ENCODE assay signal across 19 cellular contexts in the genomic region with DNA sequence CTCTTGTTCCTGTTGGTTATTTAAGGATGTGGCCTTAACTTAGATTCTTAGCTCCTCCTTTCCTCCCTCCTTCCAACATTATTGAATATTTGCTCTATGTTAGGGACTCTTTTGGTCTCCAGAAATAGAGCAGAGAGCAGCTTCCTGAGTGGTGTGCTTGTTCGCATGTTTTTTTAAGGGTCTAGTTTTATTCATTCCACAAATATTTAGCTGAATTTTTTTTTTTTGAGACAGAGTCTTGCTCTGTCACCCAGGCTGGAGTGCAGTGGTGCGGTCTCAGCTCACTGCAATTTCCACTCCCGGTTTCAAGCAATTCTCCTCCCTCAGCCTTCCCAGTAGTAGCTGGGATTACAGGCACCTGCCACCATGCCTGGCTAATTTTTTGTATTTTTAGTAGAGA.
DNase-seq lines count a peak whose midpoint lies in the region; ATAC-seq and TF ChIP-seq lines count a peak whose summit lies in the region.
"Had no signal": no experiment of that assay in that cellular context is flagged by ENCODE, and none has a peak within 500 bp of the region (broad histone marks: within the 10 kb centered on the region; RNA-seq: fewer than 3 reads in every experiment).

No MANE protein-coding gene starts in this region.

- H2BK120ac ChIP-seq in mesenchymal stem cell (ENCODE audit: low read depth, low read length), result no peak overlapping the region

- H3K4ac ChIP-seq in mesenchymal stem cell (ENCODE audit: low read depth in 1 of 2, low read length in 2 of 2), result no peak overlapping the region

- H2AK5ac ChIP-seq in mesenchymal stem cell (ENCODE audit: low read length, severe bottlenecking), result no peak overlapping the region

- no peak overlapping the region for H3K23ac ChIP-seq in mesenchymal stem cell (ENCODE audit: low read length in 2 of 2)

- H4K91ac ChIP-seq in mesenchymal stem cell (ENCODE audit: low read length), result no peak overlapping the region

- H4K8ac ChIP-seq in mesenchymal stem cell (ENCODE audit: low read length), result no peak overlapping the region

- no peak overlapping the region for H3K4me2 ChIP-seq in mesenchymal stem cell (ENCODE audit: low read length, poor library complexity, severe bottlenecking)

- no peak overlapping the region for H2BK15ac ChIP-seq in mesenchymal stem cell (ENCODE audit: low read depth, poor library complexity, severe bottlenecking)

- peak overlapping the region; percentile 5 for H3K9ac ChIP-seq in mesenchymal stem cell (ENCODE audit: low read length)

- H2BK12ac ChIP-seq in mesenchymal stem cell (ENCODE audit: low read length in 2 of 2), result no peak overlapping the region

- H3K27me3 ChIP-seq in cardiac muscle cell (no peaks in the 10 kb centered on the region), right cardiac atrium (ENCODE audit: control insufficient read depth, insufficient read depth) (no peaks in the 10 kb centered on the region), adrenal gland (no peaks in the 10 kb centered on the region), mesenchymal stem cell (ENCODE audit: control insufficient read depth in 1 of 2, insufficient read depth in 1 of 2, low read length in 2 of 2) (no peaks in the 10 kb centered on the region), upper lobe of right lung (no peaks in the 10 kb centered on the region), BE2C (no peaks in the 10 kb centered on the region)
- H3K27me3 ChIP-seq: SJCRH30 had no signal

- TF ChIP-seq CTCF in cardiac muscle cell (IDR thresholded peaks at IDR 0.05; ENCODE audit: low read depth, low read length), result no peak
- no peak for TF ChIP-seq CTCF in adrenal gland (IDR thresholded peaks at IDR 0.05)
- no peak for TF ChIP-seq CTCF in upper lobe of right lung (IDR thresholded peaks at IDR 0.05)
- TF ChIP-seq CTCF in BE2C (IDR thresholded peaks at IDR 0.05; ENCODE audit: low read depth, low read length), result no peak

- no peak overlapping the region for H3K18ac ChIP-seq in mesenchymal stem cell (ENCODE audit: low read depth in 1 of 2, low read length in 2 of 2)

- intact Hi-C loops in right cardiac atrium (cut with DNase I) (no loop called here), adrenal gland (cut with DNase I) (no loop called here), upper lobe of right lung (cut with DNase I) (no loop called here)

- H3K36me3 ChIP-seq in cardiac muscle cell, result no peaks in the 10 kb centered on the region
- no peaks in the 10 kb centered on the region for H3K36me3 ChIP-seq in adrenal gland (replicated peaks in 1 of 2)
- H3K36me3 ChIP-seq in mesenchymal stem cell (ENCODE audit: control insufficient read depth in 1 of 2, insufficient read depth in 2 of 2, low read depth in 1 of 2, low read length in 2 of 2), result no peaks in the 10 kb centered on the region
- no peaks in the 10 kb centered on the region for H3K36me3 ChIP-seq in upper lobe of right lung
- no peaks in the 10 kb centered on the region for H3K36me3 ChIP-seq in BE2C
- H3K36me3 ChIP-seq: SJCRH30 had no signal

- DNase-seq in cardiac muscle cell (ENCODE audit: low read depth in 1 of 2, low spot score in 1 of 2), result no peak
- no peak for DNase-seq in right cardiac atrium
- DNase-seq in adrenal gland, result no peak
- no peak for DNase-seq in mesenchymal stem cell
- DNase-seq in upper lobe of right lung, result no peak
- no peak for DNase-seq in DMS 273 (lab: John Stamatoyannopoulos, UW; ENCODE audit: unreplicated experiment)
- DNase-seq in BE2C, result no peak
- no peak for DNase-seq in dermis blood vessel endothelial cell
- DNase-seq: activated CD4-positive, CD25-positive, alpha-beta regulatory T cell treated with anti-CD3 and anti-CD28 coated beads, Interleukin-2, amount 50 U/mL, for 72 hours; activated naive CD4-positive, alpha-beta T cell treated with Interleukin-2 at 50 U/mL for 16 hours; Caco-2; GDM1; GOT3; NCI-H2029; NCI-H510A treated with DMSO at 0.1 percent for 48 hours; posterior cingulate gyrus; SJCRH30; stimulated activated naive CD8-positive, alpha-beta T cell treated with anti-CD3 and anti-CD28 coated beads, Interleukin-15, Interleukin-2, amounts not matched to agents 100 U/mL and 50 U/mL, for 24 hours; T-helper 9 cell had no signal

- H3K27ac ChIP-seq in cardiac muscle cell (peak overlapping the region; percentile 47), right cardiac atrium (ENCODE audit: low read length) (no peak overlapping the region), adrenal gland (peak overlapping the region; percentile 19 to 69 (median 40)), mesenchymal stem cell (ENCODE audit: low read length, poor library complexity, severe bottlenecking) (peak overlapping the region; percentile 23), upper lobe of right lung (no peak overlapping the region)
- H3K27ac ChIP-seq: SJCRH30 had no signal

- H3K4me1 ChIP-seq in cardiac muscle cell (ENCODE audit: low read depth) (peaks cover 26% of the 10 kb centered on the region), right cardiac atrium (ENCODE audit: control insufficient read depth, insufficient read depth, low read length) (peaks cover 9% of the 10 kb centered on the region), adrenal gland (replicated peaks in 1 of 2) (peaks cover 39 to 79% of the 10 kb centered on the region in 2 donors), mesenchymal stem cell (ENCODE audit: control insufficient read depth, insufficient read depth, low read depth, low read length) (peaks cover 11% of the 10 kb centered on the region), upper lobe of right lung (peaks cover 33% of the 10 kb centered on the region), BE2C (peaks cover 2% of the 10 kb centered on the region; the same call in 1 of the 2 replicates)

- no peak overlapping the region for H2AFZ ChIP-seq in mesenchymal stem cell (ENCODE audit: low read depth, low read length)

- TF ChIP-seq POLR2A in adrenal gland (IDR thresholded peaks at IDR 0.05), result no peak

- H3K9me3 ChIP-seq in cardiac muscle cell (ENCODE audit: low read depth), result no peaks in the 10 kb centered on the region
- H3K9me3 ChIP-seq in right cardiac atrium (ENCODE audit: control insufficient read depth, low read length), result no peaks in the 10 kb centered on the region
- no peaks in the 10 kb centered on the region for H3K9me3 ChIP-seq in adrenal gland (replicated peaks in 1 of 3)
- H3K9me3 ChIP-seq in mesenchymal stem cell (ENCODE audit: control insufficient read depth, low read length), result no peaks in the 10 kb centered on the region
- no peaks in the 10 kb centered on the region for H3K9me3 ChIP-seq in upper lobe of right lung
- H3K9me3 ChIP-seq in BE2C, result no peaks in the 10 kb centered on the region
- H3K9me3 ChIP-seq: Caco-2, SJCRH30 had no signal

- peaks cover 3% of the 10 kb centered on the region for H3K79me1 ChIP-seq in mesenchymal stem cell (replicated peaks; ENCODE audit: low read length, poor library complexity, severe bottlenecking)

- H3K4me3 ChIP-seq in cardiac muscle cell (no peak overlapping the region), right cardiac atrium (ENCODE audit: low read length) (no peak overlapping the region), adrenal gland (no peak overlapping the region), mesenchymal stem cell (ENCODE audit: insufficient read depth in 1 of 2, low read depth in 1 of 2, low read length in 2 of 2) (no peak overlapping the region), upper lobe of right lung (no peak overlapping the region), BE2C (ENCODE audit: low read depth, low read length) (no peak overlapping the region)
- H3K4me3 ChIP-seq: SJCRH30 had no signal

- 66% methylated on average over 3 of the region's 3 CpGs for WGBS in right cardiac atrium
- WGBS in adrenal gland, 4 donors, result 62 to 67% (median 65%) methylated on average over 3 of the region's 3 CpGs
- 65% methylated on average over 2 of the region's 3 CpGs for WGBS in mesenchymal stem cell

- ATAC-seq in right cardiac atrium, result no peak
- ATAC-seq in upper lobe of right lung, result peak; percentile 28
- ATAC-seq: stimulated activated naive CD8-positive, alpha-beta T cell treated with anti-CD3 and anti-CD28 coated beads, Interleukin-15, Interleukin-2, amounts not matched to agents 100 U/mL and 50 U/mL, for 24 hours had no signal

- no peak overlapping the region for H3K14ac ChIP-seq in mesenchymal stem cell (ENCODE audit: low read length in 2 of 2)

- H2BK5ac ChIP-seq in mesenchymal stem cell (ENCODE audit: low read depth, low read length, poor library complexity, severe bottlenecking), result no peak overlapping the region

Comparison
In these comparisons a context has a peak if more than half of its experiments do, and no peak if none do; other contexts are left out.
1. H3K27ac ChIP-seq: peak in cardiac muscle cell (single experiment), adrenal gland (5 of 5) and mesenchymal stem cell (single experiment); none in right cardiac atrium (single experiment) and upper lobe of right lung (single experiment).